8 cellular contexts compared by ENCODE assay signal in the genomic region with DNA sequence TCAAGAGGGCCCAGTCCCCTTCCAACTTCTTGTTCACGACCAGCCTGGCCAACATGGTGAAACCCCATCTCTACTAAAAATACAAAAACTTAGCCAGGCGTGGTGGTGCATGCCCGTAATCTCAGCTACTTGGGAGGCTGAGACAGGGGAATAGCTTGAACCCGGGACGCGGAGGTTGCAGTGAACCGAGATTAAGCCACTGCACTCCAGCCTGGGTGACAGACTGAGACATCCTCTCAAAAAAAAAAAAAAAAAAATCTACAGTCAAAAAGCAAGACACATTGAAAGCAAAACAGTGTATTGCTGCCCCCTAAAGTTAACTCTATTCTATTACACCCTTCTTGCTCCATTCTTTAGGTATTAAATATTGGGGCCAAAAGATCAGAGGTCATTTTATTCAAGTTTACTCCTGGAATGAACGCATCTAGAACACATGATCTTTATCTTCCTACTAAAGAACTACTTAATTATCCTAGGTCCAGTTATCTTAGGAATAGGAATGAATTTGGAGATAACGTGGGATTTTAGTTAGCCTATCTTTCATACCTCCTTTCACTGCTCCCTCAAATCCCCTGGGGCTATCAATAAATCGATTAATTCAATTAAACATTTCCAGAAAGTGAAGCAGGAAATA. TPM values are rescaled to one million over a fixed set of nuclear protein-coding genes. Genes with fewer than 3 reads are reported as not detected.
A peak's percentile ranks its signal among the peaks of the same experiment; 100 is the strongest.
DNase-seq lines count a peak whose midpoint lies in the region; ATAC-seq and TF ChIP-seq lines count a peak whose summit lies in the region.

No MANE protein-coding gene starts in this region.

- TF ChIP-seq CTCF in NB4 (IDR thresholded peaks at IDR 0.05; ENCODE audit: low read depth, low read length): no peak
- peak; percentile 18; the same call in 1 of the 2 replicates for TF ChIP-seq CTCF in WTC11 (IDR thresholded peaks at IDR 0.05)
- TF ChIP-seq CTCF in fibroblast of pulmonary artery (IDR thresholded peaks at IDR 0.05; ENCODE audit: low read length, missing control alignments): peak; percentile 56

- peaks cover 33% of the 10 kb centered on the region for H3K4me1 Mint-ChIP-seq in WTC11

- POLR2A ChIA-PET in WTC11 (lab: Charles Lee): no interaction called here

- H3K4me3 ChIP-seq in NB4 (ENCODE audit: low read depth, low read length): peak overlapping the region; percentile 78
- peak overlapping the region; percentile 86 for H3K4me3 ChIP-seq in fibroblast of pulmonary artery (replicated peaks; ENCODE audit: low read depth, low read length)

- no peaks in the 10 kb centered on the region for H3K9me3 Mint-ChIP-seq in WTC11

- DNase-seq in NCI-H1436 (lab: John Stamatoyannopoulos, UW) (peak; percentile 54), NCI-H1436 treated with DMSO at 0.1 percent for 48 hours (lab: John Stamatoyannopoulos, UW) (no peak), NB4 (ENCODE audit: low read depth) (peak; percentile 74), WTC11 (ENCODE audit: low spot score) (no peak), fibroblast of pulmonary artery (ENCODE audit: low read depth) (peak; percentile 69), renal cortical epithelial cell (ENCODE audit: low read depth) (peak; percentile 71)

- ATAC-seq in GM19467 (IDR thresholded peaks at IDR 0.05; ENCODE audit: unreplicated experiment): peak; percentile 18
- ATAC-seq in WTC11: peak; percentile 6
- ATAC-seq in GM21529 (IDR thresholded peaks at IDR 0.05; ENCODE audit: unreplicated experiment): no peak

- CTCF ChIA-PET in WTC11 (lab: Charles Lee): interaction anchor here (0.6 to 1.2 kb wide), 5 partner anchors 16 to 1391 kb away, joined by 3 to 4 read pairs (median 3); no protein-coding TSS in a partner anchor

- no peak for TF ChIP-seq POLR2A in NB4 (IDR thresholded peaks at IDR 0.05; ENCODE audit: extremely low read depth, insufficient read length)

- peak overlapping the region; percentile 97 for H3K4me3 Mint-ChIP-seq in WTC11

- H3K27ac Mint-ChIP-seq in WTC11: no peak overlapping the region

- peaks cover 29% of the 10 kb centered on the region for H3K36me3 Mint-ChIP-seq in WTC11

- H3K27me3 Mint-ChIP-seq in WTC11 (ENCODE audit: low read depth): peaks cover 6% of the 10 kb centered on the region

TF ChIP-seq in WTC11, 78 proteins besides CTCF, POLR2A, EP300 and RAD21:
- TF ChIP-seq MYBL2 (CRISPR knock-in tag; IDR thresholded peaks at IDR 0.05) (no peak), ZNF396 (CRISPR knock-in tag; IDR thresholded peaks at IDR 0.05; ENCODE audit: borderline replicate concordance) (no peak), ESRRA (CRISPR knock-in tag; IDR thresholded peaks at IDR 0.05; ENCODE audit: borderline replicate concordance) (no peak), ZNF416 (CRISPR knock-in tag; IDR thresholded peaks at IDR 0.05) (no peak), CBFB (CRISPR knock-in tag; IDR thresholded peaks at IDR 0.05; ENCODE audit: low read depth) (no peak), PRRX2 (CRISPR knock-in tag; IDR thresholded peaks at IDR 0.05) (no peak), IRF2 (CRISPR knock-in tag; IDR thresholded peaks at IDR 0.05; ENCODE audit: borderline replicate concordance, low read depth) (no peak), RORB (CRISPR knock-in tag; IDR thresholded peaks at IDR 0.05) (no peak), ZNF671 (CRISPR knock-in tag; IDR thresholded peaks at IDR 0.05) (no peak), EMX1 (CRISPR knock-in tag; IDR thresholded peaks at IDR 0.05) (no peak), ZNF219 (CRISPR knock-in tag; IDR thresholded peaks at IDR 0.05; ENCODE audit: borderline replicate concordance) (no peak), JAZF1 (CRISPR knock-in tag; IDR thresholded peaks at IDR 0.05) (no peak), TP53 (CRISPR knock-in tag; IDR thresholded peaks at IDR 0.05) (no peak), FOXK1 (CRISPR knock-in tag; IDR thresholded peaks at IDR 0.05) (no peak)
- TF ChIP-seq, protein P1, sequence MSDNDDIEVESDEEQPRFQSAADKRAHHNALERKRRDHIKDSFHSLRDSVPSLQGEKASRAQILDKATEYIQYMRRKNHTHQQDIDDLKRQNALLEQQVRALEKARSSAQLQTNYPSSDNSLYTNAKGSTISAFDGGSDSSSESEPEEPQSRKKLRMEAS (CRISPR knock-in tag; IDR thresholded peaks at IDR 0.05): no peak
- TF ChIP-seq, protein P2, sequence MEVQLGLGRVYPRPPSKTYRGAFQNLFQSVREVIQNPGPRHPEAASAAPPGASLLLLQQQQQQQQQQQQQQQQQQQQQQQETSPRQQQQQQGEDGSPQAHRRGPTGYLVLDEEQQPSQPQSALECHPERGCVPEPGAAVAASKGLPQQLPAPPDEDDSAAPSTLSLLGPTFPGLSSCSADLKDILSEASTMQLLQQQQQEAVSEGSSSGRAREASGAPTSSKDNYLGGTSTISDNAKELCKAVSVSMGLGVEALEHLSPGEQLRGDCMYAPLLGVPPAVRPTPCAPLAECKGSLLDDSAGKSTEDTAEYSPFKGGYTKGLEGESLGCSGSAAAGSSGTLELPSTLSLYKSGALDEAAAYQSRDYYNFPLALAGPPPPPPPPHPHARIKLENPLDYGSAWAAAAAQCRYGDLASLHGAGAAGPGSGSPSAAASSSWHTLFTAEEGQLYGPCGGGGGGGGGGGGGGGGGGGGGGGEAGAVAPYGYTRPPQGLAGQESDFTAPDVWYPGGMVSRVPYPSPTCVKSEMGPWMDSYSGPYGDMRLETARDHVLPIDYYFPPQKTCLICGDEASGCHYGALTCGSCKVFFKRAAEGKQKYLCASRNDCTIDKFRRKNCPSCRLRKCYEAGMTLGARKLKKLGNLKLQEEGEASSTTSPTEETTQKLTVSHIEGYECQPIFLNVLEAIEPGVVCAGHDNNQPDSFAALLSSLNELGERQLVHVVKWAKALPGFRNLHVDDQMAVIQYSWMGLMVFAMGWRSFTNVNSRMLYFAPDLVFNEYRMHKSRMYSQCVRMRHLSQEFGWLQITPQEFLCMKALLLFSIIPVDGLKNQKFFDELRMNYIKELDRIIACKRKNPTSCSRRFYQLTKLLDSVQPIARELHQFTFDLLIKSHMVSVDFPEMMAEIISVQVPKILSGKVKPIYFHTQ (CRISPR knock-in tag; IDR thresholded peaks at IDR 0.05): no peak
- TF ChIP-seq, protein P3, sequence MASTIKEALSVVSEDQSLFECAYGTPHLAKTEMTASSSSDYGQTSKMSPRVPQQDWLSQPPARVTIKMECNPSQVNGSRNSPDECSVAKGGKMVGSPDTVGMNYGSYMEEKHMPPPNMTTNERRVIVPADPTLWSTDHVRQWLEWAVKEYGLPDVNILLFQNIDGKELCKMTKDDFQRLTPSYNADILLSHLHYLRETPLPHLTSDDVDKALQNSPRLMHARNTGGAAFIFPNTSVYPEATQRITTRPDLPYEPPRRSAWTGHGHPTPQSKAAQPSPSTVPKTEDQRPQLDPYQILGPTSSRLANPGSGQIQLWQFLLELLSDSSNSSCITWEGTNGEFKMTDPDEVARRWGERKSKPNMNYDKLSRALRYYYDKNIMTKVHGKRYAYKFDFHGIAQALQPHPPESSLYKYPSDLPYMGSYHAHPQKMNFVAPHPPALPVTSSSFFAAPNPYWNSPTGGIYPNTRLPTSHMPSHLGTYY (CRISPR knock-in tag; IDR thresholded peaks at IDR 0.05): no peak
- TF ChIP-seq, protein P4, sequence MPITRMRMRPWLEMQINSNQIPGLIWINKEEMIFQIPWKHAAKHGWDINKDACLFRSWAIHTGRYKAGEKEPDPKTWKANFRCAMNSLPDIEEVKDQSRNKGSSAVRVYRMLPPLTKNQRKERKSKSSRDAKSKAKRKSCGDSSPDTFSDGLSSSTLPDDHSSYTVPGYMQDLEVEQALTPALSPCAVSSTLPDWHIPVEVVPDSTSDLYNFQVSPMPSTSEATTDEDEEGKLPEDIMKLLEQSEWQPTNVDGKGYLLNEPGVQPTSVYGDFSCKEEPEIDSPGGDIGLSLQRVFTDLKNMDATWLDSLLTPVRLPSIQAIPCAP (CRISPR knock-in tag; IDR thresholded peaks at IDR 0.05): no peak
- TF ChIP-seq, protein P5, sequence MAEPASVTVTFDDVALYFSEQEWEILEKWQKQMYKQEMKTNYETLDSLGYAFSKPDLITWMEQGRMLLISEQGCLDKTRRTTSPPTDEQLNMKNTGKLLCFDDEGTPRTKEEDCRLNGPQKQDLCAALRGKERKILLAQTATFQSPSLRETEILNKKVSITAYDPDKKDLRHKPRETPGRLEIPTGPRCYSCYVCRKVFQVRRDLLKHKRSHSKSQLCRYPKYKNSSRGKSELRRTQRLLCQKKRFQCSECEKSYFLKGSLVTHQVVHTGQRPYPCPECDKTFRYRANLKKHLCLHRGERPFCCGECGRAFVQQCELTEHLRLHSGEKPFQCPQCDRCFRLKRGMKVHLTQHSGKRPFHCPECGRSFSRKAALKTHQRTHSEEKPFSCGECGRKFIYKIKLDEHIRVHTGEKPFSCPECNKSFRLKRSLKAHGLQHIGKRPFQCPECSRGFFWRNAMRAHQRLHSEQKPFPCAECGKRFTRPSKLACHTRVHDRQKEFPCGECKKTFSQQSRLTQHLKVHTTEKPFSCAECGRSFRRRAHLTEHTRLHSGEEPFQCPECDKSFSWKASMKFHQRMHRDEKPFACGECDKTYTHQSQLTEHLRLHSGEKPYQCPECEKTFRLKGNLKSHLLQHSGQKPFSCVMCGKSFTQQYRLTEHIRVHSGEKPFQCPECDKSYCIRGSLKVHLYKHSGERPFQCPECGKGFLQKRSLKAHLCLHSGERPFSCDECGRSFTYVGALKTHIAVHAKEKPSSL (CRISPR knock-in tag; conservative IDR thresholded peaks at IDR 0.05): no peak
TF ChIP-seq in WTC11: peak in this region for 0.

RNA-seq across cellular contexts. Expression of a gene that starts 2.4 kb away (rescaled TPM):
- total RNA-seq in WTC11 (2021) (38.3 to 40.1 TPM (median 39.9 TPM) in 3 replicates), renal cortical epithelial cell (41.9 and 42.2 TPM in 2 replicates)

RNA-seq across cellular contexts. Expression of a gene that starts 2.7 kb away (rescaled TPM):
- 60.8 to 78.5 TPM (median 71.2 TPM) in 3 replicates for total RNA-seq in WTC11 (2021)
- total RNA-seq in renal cortical epithelial cell: 67.5 and 77.8 TPM in 2 replicates

RNA-seq across cellular contexts. Expression of a gene that starts 22.5 kb away (rescaled TPM):
- total RNA-seq in WTC11 (2021) (13.2 to 22.7 TPM (median 20.0 TPM) in 3 replicates), renal cortical epithelial cell (0.17 and 0.55 TPM in 2 replicates)

Comparison
In these comparisons a context has a peak if more than half of its experiments do, and no peak if none do; other contexts are left out.
1. DNase-seq: peak in NCI-H1436 (single experiment), NB4 (single experiment), fibroblast of pulmonary artery (single experiment) and renal cortical epithelial cell (single experiment); none in NCI-H1436 treated with DMSO at 0.1 percent for 48 hours (single experiment) and WTC11 (single experiment).